8 cellular contexts compared by ENCODE assay signal in genomic region chr11:46560300-46561025, GRCh38. TPM values are rescaled to one million over a fixed set of nuclear protein-coding genes. Genes with fewer than 3 reads are reported as not detected.
A peak's percentile ranks its signal among the peaks of the same experiment; 100 is the strongest.
DNase-seq lines count a peak whose midpoint lies in the region; ATAC-seq and TF ChIP-seq lines count a peak whose summit lies in the region.

No MANE protein-coding gene starts in this region.

- no peaks in the 10 kb centered on the region for H3K27me3 Mint-ChIP-seq in activated T-cell treated with anti-CD3 and anti-CD28 coated beads, Interleukin-2, amount 50 U/mL, for 4 hours (ENCODE audit: low read depth)

- H3K4me3 Mint-ChIP-seq in activated T-cell treated with anti-CD3 and anti-CD28 coated beads, Interleukin-2, amount 50 U/mL, for 4 hours: peak overlapping the region; percentile 84

- H3K9me3 ChIP-seq in skeletal muscle satellite cell (replicated peaks; ENCODE audit: low read length) (no peaks in the 10 kb centered on the region), BE2C (no peaks in the 10 kb centered on the region)

- TF ChIP-seq CTCF in WI38 (IDR thresholded peaks at IDR 0.05; ENCODE audit: low read depth, low read length) (no peak), BE2C (IDR thresholded peaks at IDR 0.05; ENCODE audit: low read depth, low read length) (no peak)

- H3K9ac ChIP-seq in skeletal muscle satellite cell (ENCODE audit: low read depth, low read length): peak overlapping the region; percentile 19

- H3K4me3 ChIP-seq in WI38 (ENCODE audit: low read depth, low read length): peak overlapping the region; percentile 54
- peak overlapping the region; percentile 54 for H3K4me3 ChIP-seq in skeletal muscle satellite cell (ENCODE audit: low read length)
- H3K4me3 ChIP-seq in BE2C (ENCODE audit: low read depth, low read length): no peak overlapping the region

- no peaks in the 10 kb centered on the region for H3K9me3 Mint-ChIP-seq in activated T-cell treated with anti-CD3 and anti-CD28 coated beads, Interleukin-2, amount 50 U/mL, for 4 hours

- ATAC-seq in activated T-cell treated with anti-CD3 and anti-CD28 coated beads, Interleukin-2, amount 50 U/mL, for 4 hours: peak; percentile 52 to 64
- peak; percentile 67 for ATAC-seq in HG03432 (IDR thresholded peaks at IDR 0.05; ENCODE audit: unreplicated experiment)

- H3K36me3 ChIP-seq in skeletal muscle satellite cell (ENCODE audit: insufficient read depth, low read length) (no peaks in the 10 kb centered on the region), BE2C (no peaks in the 10 kb centered on the region)

- DNase-seq in activated T-cell treated with anti-CD3 and anti-CD28 coated beads, Interleukin-2, amount 50 U/mL, for 4 hours: no peak
- no peak for DNase-seq in activated T-cell treated with anti-CD3 and anti-CD28 coated beads for 4 hours
- DNase-seq in globus pallidus (ENCODE audit: low spot score): peak; percentile 16
- no peak for DNase-seq in BE2C
- no peak for DNase-seq in NCI-H510A treated with DMSO at 0.1 percent for 48 hours (lab: John Stamatoyannopoulos, UW)

- H3K4me1 ChIP-seq in skeletal muscle satellite cell (ENCODE audit: control insufficient read depth, insufficient read depth, low read length) (peaks cover 35% of the 10 kb centered on the region), BE2C (no peaks in the 10 kb centered on the region)

- H3K4me1 Mint-ChIP-seq in activated T-cell treated with anti-CD3 and anti-CD28 coated beads, Interleukin-2, amount 50 U/mL, for 4 hours (ENCODE audit: low read depth): peaks cover 62% of the 10 kb centered on the region

- H3K36me3 Mint-ChIP-seq in activated T-cell treated with anti-CD3 and anti-CD28 coated beads, Interleukin-2, amount 50 U/mL, for 4 hours (ENCODE audit: insufficient read depth): peaks cover 2% of the 10 kb centered on the region

- peak overlapping the region; percentile 75 for H3K4me2 ChIP-seq in skeletal muscle satellite cell (ENCODE audit: low read length)

- H3K27me3 ChIP-seq in skeletal muscle satellite cell (ENCODE audit: control insufficient read depth, insufficient read depth, low read length) (no peaks in the 10 kb centered on the region), BE2C (no peaks in the 10 kb centered on the region)

RNA-seq across cellular contexts. Expression of gene AMBRA1, which starts 33.4 kb away (rescaled TPM):
- total RNA-seq in activated T-cell treated with anti-CD3 and anti-CD28 coated beads, Interleukin-2, amount 50 U/mL, for 4 hours: 10 to 100 TPM; 30.7 to 36.1 (median 31.7) TPM
- total RNA-seq in skeletal muscle satellite cell (2012; rRNA removed): 17.3 and 17.7 TPM in 2 replicates
- 23.1 TPM for polyA plus RNA-seq in BE2C (2012; ENCODE audit: insufficient read depth, insufficient read length, low read depth)

RNA-seq across cellular contexts. Expression of gene HARBI1, which starts 56.6 kb away (rescaled TPM):
- 1 to 10 TPM; 5.5 to 8.1 (median 5.7) TPM for total RNA-seq in activated T-cell treated with anti-CD3 and anti-CD28 coated beads, Interleukin-2, amount 50 U/mL, for 4 hours
- total RNA-seq in skeletal muscle satellite cell (2012; rRNA removed): 2.3 and 5.7 TPM in 2 replicates
- polyA plus RNA-seq in BE2C (2012; ENCODE audit: insufficient read depth, insufficient read length, low read depth): 2.1 TPM

RNA-seq across cellular contexts. Expression of gene ATG13, which starts 56.9 kb away (rescaled TPM):
- 10 to 100 TPM; 47.4 to 54.8 (median 53.1) TPM for total RNA-seq in activated T-cell treated with anti-CD3 and anti-CD28 coated beads, Interleukin-2, amount 50 U/mL, for 4 hours
- total RNA-seq in skeletal muscle satellite cell (2012; rRNA removed): 33.0 and 46.1 TPM in 2 replicates
- polyA plus RNA-seq in BE2C (2012; ENCODE audit: insufficient read depth, insufficient read length, low read depth): 63.4 TPM
